11 cellular contexts compared by ENCODE assay signal in genomic region chr9:13863112-13863511, GRCh38.
A peak's percentile ranks its signal among the peaks of the same experiment; 100 is the strongest.
DNase-seq lines count a peak whose midpoint lies in the region; ATAC-seq and TF ChIP-seq lines count a peak whose summit lies in the region.
"Had no signal": no experiment of that assay in that cellular context is flagged by ENCODE, and none has a peak within 500 bp of the region (broad histone marks: within the 10 kb centered on the region; RNA-seq: fewer than 3 reads in every experiment).

No MANE protein-coding gene starts in this region.

- no peaks in the 10 kb centered on the region for H3K79me2 ChIP-seq in hepatocyte

- H3K4me3 ChIP-seq in colonic mucosa: no peak overlapping the region
- no peak overlapping the region for H3K4me3 ChIP-seq in hepatocyte
- H3K4me3 ChIP-seq: breast epithelium had no signal

- DNase-seq in Ammon's horn (ENCODE audit: low spot score) (peak; percentile 78), colonic mucosa (peak; percentile 23), hepatocyte (ENCODE audit: low spot score) (peak; percentile 35), posterior cingulate gyrus (peak in 8 of 10 donors; percentile 22 to 86 (median 44)), 8988T (no peak), GM20000 (ENCODE audit: low spot score) (no peak)
- DNase-seq: activated CD4-positive, alpha-beta T cell treated with anti-CD3 and anti-CD28 coated beads, Interleukin-2, amount 50 U/mL, for 1 hour; naive B cell had no signal

- intact Hi-C loops in colonic mucosa (cut with DNase I): no loop called here
- intact Hi-C loops in posterior cingulate gyrus (cut with DNase I): no loop called here

- ATAC-seq in HG03442 (IDR thresholded peaks at IDR 0.05; ENCODE audit: unreplicated experiment): no peak
- ATAC-seq in GM19463 (IDR thresholded peaks at IDR 0.05; ENCODE audit: unreplicated experiment): no peak

- H2AFZ ChIP-seq in hepatocyte: no peak overlapping the region

- H4K20me1 ChIP-seq in hepatocyte (ENCODE audit: insufficient read depth, poor library complexity, severe bottlenecking): no peaks in the 10 kb centered on the region

- peak overlapping the region; percentile 23 for H3K4me2 ChIP-seq in hepatocyte

- H3K9ac ChIP-seq in colonic mucosa (ENCODE audit: low read depth in 2 of 2, low read length in 2 of 2): no peak overlapping the region

- no peak for TF ChIP-seq CTCF in colonic mucosa (IDR thresholded peaks at IDR 0.05)
- no peak for TF ChIP-seq CTCF in hepatocyte (IDR thresholded peaks at IDR 0.05; ENCODE audit: poor library complexity)
- TF ChIP-seq CTCF in GM20000 (IDR thresholded peaks at IDR 0.05; ENCODE audit: extremely low read depth, missing control alignments): no peak

- H3K27me3 ChIP-seq in colonic mucosa: no peaks in the 10 kb centered on the region
- H3K27me3 ChIP-seq in hepatocyte: no peaks in the 10 kb centered on the region
- H3K27me3 ChIP-seq: breast epithelium had no signal

- no peaks in the 10 kb centered on the region for H3K36me3 ChIP-seq in colonic mucosa
- no peaks in the 10 kb centered on the region for H3K36me3 ChIP-seq in hepatocyte (replicated peaks; ENCODE audit: insufficient read depth, low read depth)
- H3K36me3 ChIP-seq: breast epithelium had no signal

- no peak overlapping the region for H3K27ac ChIP-seq in colonic mucosa
- H3K27ac ChIP-seq in hepatocyte: peak overlapping the region; percentile 15

- no peaks in the 10 kb centered on the region for H3K9me2 ChIP-seq in hepatocyte (replicated peaks; ENCODE audit: insufficient read depth)

- H3K4me1 ChIP-seq in colonic mucosa (no peaks in the 10 kb centered on the region), hepatocyte (ENCODE audit: insufficient read depth) (peaks cover 6% of the 10 kb centered on the region)
- H3K4me1 ChIP-seq: breast epithelium had no signal

- H3K9me3 ChIP-seq in colonic mucosa (no peaks in the 10 kb centered on the region), hepatocyte (ENCODE audit: low read depth) (no peaks in the 10 kb centered on the region)
- H3K9me3 ChIP-seq: breast epithelium had no signal

- WGBS in hepatocyte (ENCODE audit: low lambda C conversion rate, missing lambda C conversion rate): 70% methylated on average over 1 of the region's 1 CpG

Comparison
In these comparisons a context has a peak if more than half of its experiments do, and no peak if none do; other contexts are left out.
1. DNase-seq: peak in Ammon's horn (single experiment), colonic mucosa (single experiment), hepatocyte (single experiment) and posterior cingulate gyrus (8 of 10); none in 8988T (single experiment) and GM20000 (single experiment).